Comparison of ENCODE assay signal across 19 cellular contexts in genomic region chrX:121836000-121836399, GRCh38.
DNase-seq lines count a peak whose midpoint lies in the region; ATAC-seq and TF ChIP-seq lines count a peak whose summit lies in the region.
"Had no signal": no experiment of that assay in that cellular context is flagged by ENCODE, and none has a peak within 500 bp of the region (broad histone marks: within the 10 kb centered on the region; RNA-seq: fewer than 3 reads in every experiment).

No MANE protein-coding gene starts in this region.

- H3K27ac ChIP-seq in spleen: no peak overlapping the region
- H3K27ac ChIP-seq: A549; BLaER1 treated with 17β-estradiol and CSF1 and Interleukin-3, amounts not matched to agents 10 nM and 100 nM had no signal

- DNase-seq in DMS53 (lab: John Stamatoyannopoulos, UW) (peak; percentile 57), HT-29 (ENCODE audit: low spot score) (peak; percentile 4), left kidney (ENCODE audit: low read depth, low spot score) (peak; percentile 0), spleen (no peak)
- DNase-seq: 8988T; ACHN; AML-193; BE2C; CD4-positive, alpha-beta T cell; CD8-positive, alpha-beta memory T cell; DMS 273 treated with DMSO at 0.1 percent for 48 hours; DND-41; GOT3; HFFc6 had no signal

- H3K36me3 ChIP-seq in spleen: no peaks in the 10 kb centered on the region
- H3K36me3 ChIP-seq: BE2C; BLaER1 treated with 17β-estradiol and CSF1 and Interleukin-3, amounts not matched to agents 10 nM and 100 nM; HAP-1 had no signal

- peaks cover 0 to 7% (median 0%) of the 10 kb centered on the region in 8 donors for H3K9me3 ChIP-seq in spleen
- H3K9me3 ChIP-seq: A549, BE2C, HAP-1 had no signal

- H3K4me3 ChIP-seq in spleen: no peak overlapping the region
- H3K4me3 ChIP-seq: A549; BLaER1 treated with 17β-estradiol and CSF1 and Interleukin-3, amounts not matched to agents 10 nM and 100 nM; HAP-1 had no signal

- intact Hi-C loops in spleen (cut with DNase I; ENCODE audit: low total_unique reads): no loop called here

- no peak for TF ChIP-seq POLR2A in spleen (IDR thresholded peaks at IDR 0.05)

- no peak for TF ChIP-seq CTCF in spleen (IDR thresholded peaks at IDR 0.05 in 8 of 11, conservative IDR thresholded peaks at IDR 0.05 in 3 of 11)

- no peaks in the 10 kb centered on the region for H3K4me1 ChIP-seq in spleen
- H3K4me1 ChIP-seq: A549; BE2C; BLaER1 treated with 17β-estradiol and CSF1 and Interleukin-3, amounts not matched to agents 10 nM and 100 nM; HAP-1 had no signal

- ATAC-seq in GM21367 (IDR thresholded peaks at IDR 0.05; ENCODE audit: unreplicated experiment) (no peak), GM18858 (IDR thresholded peaks at IDR 0.05; ENCODE audit: unreplicated experiment) (no peak)
- ATAC-seq: A549 had no signal

- WGBS in spleen, 5 donors: 29 to 83% (median 57%) methylated on average over 1 of the region's 1 CpG

- H3K27me3 ChIP-seq in spleen (replicated peaks in 1 of 7): no peaks in the 10 kb centered on the region
- H3K27me3 ChIP-seq: BE2C had no signal
